9 cellular contexts compared by ENCODE assay signal in genomic region chr9:134885001-134885400, GRCh38. TPM values are rescaled to one million over a fixed set of nuclear protein-coding genes. Genes with fewer than 3 reads are reported as not detected.
"Had no signal": no experiment of that assay in that cellular context is flagged by ENCODE, and none has a peak within 500 bp of the region (broad histone marks: within the 10 kb centered on the region; RNA-seq: fewer than 3 reads in every experiment).

No MANE protein-coding gene starts in this region.

RNA-seq across cellular contexts. Expression of gene FCN2, which starts 4.4 kb away (rescaled TPM):
- total RNA-seq: LHCN-M2, MCF 10A, NCI-H460, OCI-LY7, PC-9, Right ventricle myocardium inferior, RPMI7951, SJCRH30, SK-MEL-5 had no signal

RNA-seq across cellular contexts. Expression of gene FCN1, which starts 32.7 kb away (rescaled TPM):
- total RNA-seq: LHCN-M2, MCF 10A, NCI-H460, PC-9, RPMI7951, SJCRH30, SK-MEL-5 had no signal
